Comparison of ENCODE assay signal across 13 cellular contexts in genomic region chr12:14846042-14846587, GRCh38. TPM values are rescaled to one million over a fixed set of nuclear protein-coding genes. Genes with fewer than 3 reads are reported as not detected.
A peak's percentile ranks its signal among the peaks of the same experiment; 100 is the strongest.
DNase-seq lines count a peak whose midpoint lies in the region; ATAC-seq and TF ChIP-seq lines count a peak whose summit lies in the region.
"Had no signal": no experiment of that assay in that cellular context is flagged by ENCODE, and none has a peak within 500 bp of the region (broad histone marks: within the 10 kb centered on the region; RNA-seq: fewer than 3 reads in every experiment).

No MANE protein-coding gene starts in this region.

- DNase-seq in SKM-1 treated with dmso at 0.1 percent for 144 hours (lab: John Stamatoyannopoulos, UW; ENCODE audit: unreplicated experiment) (peak; percentile 10), heart left ventricle (no peak), UCSD-AML1 (lab: John Stamatoyannopoulos, UW; ENCODE audit: unreplicated experiment) (no peak), chondrocyte (ENCODE audit: low spot score) (no peak)
- no peak for DNase-seq in stimulated activated naive CD8-positive, alpha-beta T cell treated with anti-CD3 and anti-CD28 coated beads, Interleukin-15, amount 100 ng/mL, for 72 hours
- no peak for DNase-seq in activated CD8-positive, alpha-beta memory T cell treated with anti-CD3 and anti-CD28 coated beads, Interleukin-2, amount 50 U/mL, for 48 hours
- DNase-seq: HFFc6, NCI-H524 treated with DMSO at 0.1 percent for 48 hours, right lobe of liver had no signal

- no peaks in the 10 kb centered on the region for H3K27me3 Mint-ChIP-seq in stimulated activated naive CD8-positive, alpha-beta T cell treated with anti-CD3 and anti-CD28 coated beads, Interleukin-15, amount 100 ng/mL, for 72 hours
- H3K27me3 Mint-ChIP-seq in chondrocyte (ENCODE audit: low read depth) = no peaks in the 10 kb centered on the region
- H3K27me3 Mint-ChIP-seq: CD4-positive, CD25-positive, alpha-beta regulatory T cell; naive thymus-derived CD8-positive, alpha-beta T cell had no signal

- TF ChIP-seq POLR2A in heart left ventricle (IDR thresholded peaks at IDR 0.05) = no peak

- H3K9me3 Mint-ChIP-seq in stimulated activated naive CD8-positive, alpha-beta T cell treated with anti-CD3 and anti-CD28 coated beads, Interleukin-15, amount 100 ng/mL, for 72 hours = no peaks in the 10 kb centered on the region
- no peaks in the 10 kb centered on the region for H3K9me3 Mint-ChIP-seq in chondrocyte (ENCODE audit: low read depth)
- H3K9me3 Mint-ChIP-seq: CD4-positive, CD25-positive, alpha-beta regulatory T cell; HFFc6; naive thymus-derived CD8-positive, alpha-beta T cell had no signal

- no peaks in the 10 kb centered on the region for H3K9me2 ChIP-seq in Loucy (replicated peaks; ENCODE audit: low read depth, low read length)

- H3K4me3 ChIP-seq in Loucy (ENCODE audit: low read length, poor library complexity, severe bottlenecking) (no peak overlapping the region), heart left ventricle (no peak overlapping the region)
- H3K4me3 ChIP-seq: right lobe of liver had no signal

- H3K4me2 ChIP-seq in Loucy (ENCODE audit: low read depth, low read length, poor library complexity, severe bottlenecking) = peak overlapping the region; percentile 19

- H3K4me3 Mint-ChIP-seq in stimulated activated naive CD8-positive, alpha-beta T cell treated with anti-CD3 and anti-CD28 coated beads, Interleukin-15, amount 100 ng/mL, for 72 hours = no peak overlapping the region
- no peak overlapping the region for H3K4me3 Mint-ChIP-seq in chondrocyte (ENCODE audit: unreplicated experiment)
- H3K4me3 Mint-ChIP-seq: HFFc6 had no signal

- H3K9me3 ChIP-seq in Loucy (ENCODE audit: insufficient read depth, low read depth, low read length) (no peaks in the 10 kb centered on the region), heart left ventricle (no peaks in the 10 kb centered on the region)
- H3K9me3 ChIP-seq: right lobe of liver had no signal

- H3K9ac ChIP-seq in Loucy (ENCODE audit: low read depth, low read length, poor library complexity, severe bottlenecking) = no peak overlapping the region

- H4K20me1 ChIP-seq in Loucy (ENCODE audit: insufficient read depth, low read length, poor library complexity, severe bottlenecking) = no peaks in the 10 kb centered on the region

- peaks cover 22% of the 10 kb centered on the region for H3K4me1 Mint-ChIP-seq in stimulated activated naive CD8-positive, alpha-beta T cell treated with anti-CD3 and anti-CD28 coated beads, Interleukin-15, amount 100 ng/mL, for 72 hours
- peaks cover 64% of the 10 kb centered on the region for H3K4me1 Mint-ChIP-seq in chondrocyte (ENCODE audit: low read depth)

- H3K79me2 ChIP-seq in Loucy (ENCODE audit: insufficient read depth, low read length) = no peaks in the 10 kb centered on the region

- no peaks in the 10 kb centered on the region for H3F3A ChIP-seq in Loucy (ENCODE audit: low read depth)

- H2AFZ ChIP-seq in Loucy (ENCODE audit: low read length) = peak overlapping the region; percentile 58; the same call in 1 of the 2 replicates

- 29 to 41% (median 33%) methylated on average over 3 of the region's 3 CpGs for WGBS in heart left ventricle, 4 donors

- H3K36me3 Mint-ChIP-seq in chondrocyte (ENCODE audit: low read depth) = no peaks in the 10 kb centered on the region
- H3K36me3 Mint-ChIP-seq: CD4-positive, CD25-positive, alpha-beta regulatory T cell; naive thymus-derived CD8-positive, alpha-beta T cell had no signal

- H3K27ac Mint-ChIP-seq in stimulated activated naive CD8-positive, alpha-beta T cell treated with anti-CD3 and anti-CD28 coated beads, Interleukin-15, amount 100 ng/mL, for 72 hours = no peak overlapping the region
- no peak overlapping the region for H3K27ac Mint-ChIP-seq in chondrocyte (ENCODE audit: unreplicated experiment)
- H3K27ac Mint-ChIP-seq: HFFc6 had no signal

- H3K36me3 ChIP-seq in Loucy (ENCODE audit: insufficient read depth, low read length) (no peaks in the 10 kb centered on the region), heart left ventricle (no peaks in the 10 kb centered on the region)
- H3K36me3 ChIP-seq: right lobe of liver had no signal

- no peaks in the 10 kb centered on the region for H3K27me3 ChIP-seq in Loucy (ENCODE audit: insufficient read depth, low read length, poor library complexity, severe bottlenecking)
- no peaks in the 10 kb centered on the region for H3K27me3 ChIP-seq in heart left ventricle
- H3K27me3 ChIP-seq: right lobe of liver had no signal

- intact Hi-C loops in heart left ventricle (cut with DNase I) = loop anchor here in 9 of 10 donors (2.0 to 10.0 kb wide), 7 partner anchors 41 to 429 kb away; partner anchors contain the start of genes RERG (in 6 of the 9) and MGP (in 3 of the 9)

- H3K4me1 ChIP-seq in Loucy (ENCODE audit: insufficient read depth, low read length, poor library complexity, severe bottlenecking) (peaks cover 16% of the 10 kb centered on the region), heart left ventricle (peaks cover 3 to 62% (median 46%) of the 10 kb centered on the region in 12 donors)

- ATAC-seq in heart left ventricle (peak in 3 of 4 donors; percentile 45 to 53 (median 48)), GM19351 (IDR thresholded peaks at IDR 0.05; ENCODE audit: unreplicated experiment) (no peak)
- peak; percentile 46 for ATAC-seq in stimulated activated naive CD8-positive, alpha-beta T cell treated with anti-CD3 and anti-CD28 coated beads, Interleukin-15, amount 100 ng/mL, for 72 hours

- TF ChIP-seq CTCF in Loucy (conservative IDR thresholded peaks at IDR 0.05; ENCODE audit: low read length) (peak; percentile 42), heart left ventricle (IDR thresholded peaks at IDR 0.05) (peak in 2 of 12 donors; percentile 6 to 28), chondrocyte (IDR thresholded peaks at IDR 0.05) (no peak)

- H3K27ac ChIP-seq in heart left ventricle = peak overlapping the region in 11 of 12 donors; percentile 29 to 72 (median 45)
- H3K27ac ChIP-seq: right lobe of liver had no signal

RNA-seq across cellular contexts. Expression of gene ART4, which starts 2.8 kb away (rescaled TPM):
- total RNA-seq in heart left ventricle (1 to 10 TPM in 8 of 9 donors, under 1 TPM in 1; 0.44 to 5.9 (median 2.8) TPM), chondrocyte (0.17 to 0.37 TPM in 2 of 3 replicates, not detected in the other)
- 1 to 10 TPM; 1.3 to 2.2 TPM for polyA plus RNA-seq in heart left ventricle
- total RNA-seq: CD4-positive, CD25-positive, alpha-beta regulatory T cell; HFFc6; naive thymus-derived CD8-positive, alpha-beta T cell had no signal
- polyA plus RNA-seq: CD4-positive, CD25-positive, alpha-beta regulatory T cell; naive thymus-derived CD8-positive, alpha-beta T cell had no signal

RNA-seq across cellular contexts. Expression of gene SMCO3, which starts 32.1 kb away (rescaled TPM):
- total RNA-seq in heart left ventricle (under 1 TPM in 4 of 9 donors, not detected in 5; 0.13 to 0.91 (median 0.17) TPM), chondrocyte (0.15 to 0.17 TPM in 2 of 3 replicates, not detected in the other)
- under 1 TPM; 0.07 to 0.57 TPM for polyA plus RNA-seq in heart left ventricle
- total RNA-seq: CD4-positive, CD25-positive, alpha-beta regulatory T cell; naive thymus-derived CD8-positive, alpha-beta T cell had no signal

RNA-seq across cellular contexts. Expression of gene MGP, which starts 39.5 kb away (rescaled TPM):
- total RNA-seq in heart left ventricle (100 to 1,000 TPM; 147 to 651 (median 255) TPM), chondrocyte (158 to 215 TPM (median 213 TPM) in 3 replicates)
- 100 to 1,000 TPM; 142 to 336 TPM for polyA plus RNA-seq in heart left ventricle

RNA-seq across cellular contexts. Expression of gene C12orf60, which starts 42.6 kb away (rescaled TPM):
- total RNA-seq in heart left ventricle (1 to 10 TPM; 2.0 to 4.6 (median 3.4) TPM), chondrocyte (0.82 to 1.0 TPM (median 0.92 TPM) in 3 replicates)
- 1 to 10 TPM; 3.6 to 5.3 TPM for polyA plus RNA-seq in heart left ventricle

RNA-seq across cellular contexts. Expression of gene WBP11, which starts 42.8 kb away (rescaled TPM):
- total RNA-seq in heart left ventricle (10 to 100 TPM; 20.2 to 62.7 (median 52.7) TPM), chondrocyte (46.2 to 55.5 TPM (median 51.1 TPM) in 3 replicates)
- polyA plus RNA-seq in heart left ventricle = 10 to 100 TPM; 11.4 to 38.8 TPM
